Comparison of ENCODE assay signal across 21 cellular contexts in the genomic region with DNA sequence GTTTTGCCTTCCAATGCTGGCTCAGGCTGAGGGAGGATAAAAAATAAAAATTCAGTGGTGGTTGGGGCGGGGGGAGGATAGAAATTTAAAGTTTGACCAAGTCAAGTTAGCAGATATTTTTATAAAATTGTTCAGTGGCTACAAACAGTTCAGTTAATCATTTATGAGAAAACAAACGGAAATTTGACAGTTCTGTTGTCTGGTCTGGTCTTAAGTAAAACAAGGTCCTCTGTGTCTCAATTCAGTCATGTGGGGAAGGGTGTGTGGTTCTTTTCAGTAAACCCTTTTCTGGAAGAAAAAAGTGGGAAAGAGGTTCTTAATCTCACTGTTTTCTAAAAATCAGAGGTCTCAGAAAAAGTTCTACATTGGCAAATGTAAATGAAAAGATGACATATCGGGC.
A peak's percentile ranks its signal among the peaks of the same experiment; 100 is the strongest.
DNase-seq lines count a peak whose midpoint lies in the region; ATAC-seq, FAIRE-seq and TF ChIP-seq lines count a peak whose summit lies in the region.
"Had no signal": no experiment of that assay in that cellular context is flagged by ENCODE, and none has a peak within 500 bp of the region (broad histone marks: within the 10 kb centered on the region; RNA-seq: fewer than 3 reads in every experiment).

No MANE protein-coding gene starts in this region.

- DNase-seq in A549 (ENCODE audit: low read depth in 1 of 2, low spot score in 1 of 2) = no peak
- peak; percentile 17 for DNase-seq in DMS53 (lab: John Stamatoyannopoulos, UW)
- no peak for DNase-seq in left lobe of liver (ENCODE audit: low spot score)
- no peak for DNase-seq in smooth muscle cell (lab: John Stamatoyannopoulos, UW; ENCODE audit: unreplicated experiment)
- DNase-seq in NCI-H2029 (lab: John Stamatoyannopoulos, UW) = no peak
- no peak for DNase-seq in effector memory CD4-positive, alpha-beta T cell
- DNase-seq: 8988T; AML-193; Caco-2; Calu3; CD4-positive, alpha-beta T cell; CD8-positive, alpha-beta T cell; DMS79 treated with DMSO at 0.1 percent for 48 hours; GF-D8 had no signal

- WGBS in A549 (ENCODE audit: missing lambda C conversion rate) = 4% methylated on average over 3 of the region's 3 CpGs
- WGBS in smooth muscle cell (ENCODE audit: low lambda C conversion rate) = 63% methylated on average over 3 of the region's 3 CpGs

- H3K79me2 ChIP-seq in smooth muscle cell (ENCODE audit: low read depth) = no peaks in the 10 kb centered on the region

- no peak for TF ChIP-seq CTCF in A549 (IDR thresholded peaks at IDR 0.05)
- no peak for TF ChIP-seq CTCF in smooth muscle cell (IDR thresholded peaks at IDR 0.05; ENCODE audit: borderline replicate concordance, insufficient read depth, poor library complexity, severe bottlenecking)

- no peak overlapping the region for H3K4me2 ChIP-seq in A549
- no peak overlapping the region for H3K4me2 ChIP-seq in smooth muscle cell
- H3K4me2 ChIP-seq: BLaER1 treated with 17β-estradiol and CSF1 and Interleukin-3, amounts not matched to agents 10 nM and 100 nM had no signal

- no peaks in the 10 kb centered on the region for H3K4me1 ChIP-seq in A549
- no peaks in the 10 kb centered on the region for H3K4me1 ChIP-seq in smooth muscle cell (ENCODE audit: low read depth)
- H3K4me1 ChIP-seq in effector memory CD4-positive, alpha-beta T cell (ENCODE audit: control insufficient read depth, insufficient read depth, low read length, poor library complexity, severe bottlenecking) = no peaks in the 10 kb centered on the region
- H3K4me1 ChIP-seq: Caco-2 had no signal

- no peaks in the 10 kb centered on the region for H3F3A ChIP-seq in smooth muscle cell (ENCODE audit: low read depth)

- no peak overlapping the region for H3K9ac ChIP-seq in smooth muscle cell (ENCODE audit: low read depth)
- H3K9ac ChIP-seq: BLaER1 treated with 17β-estradiol and CSF1 and Interleukin-3, amounts not matched to agents 10 nM and 100 nM had no signal

- no peaks in the 10 kb centered on the region for H3K36me3 ChIP-seq in smooth muscle cell (ENCODE audit: low read depth)
- no peaks in the 10 kb centered on the region for H3K36me3 ChIP-seq in effector memory CD4-positive, alpha-beta T cell (ENCODE audit: control insufficient read depth, insufficient read depth, low read length)
- H3K36me3 ChIP-seq: BLaER1 treated with 17β-estradiol and CSF1 and Interleukin-3, amounts not matched to agents 10 nM and 100 nM had no signal

- TF ChIP-seq EP300 in A549 (IDR thresholded peaks at IDR 0.05) = no peak

- H2AFZ ChIP-seq in smooth muscle cell (ENCODE audit: low read depth) = no peak overlapping the region

- H3K9me3 ChIP-seq in A549 (no peaks in the 10 kb centered on the region), smooth muscle cell (replicated peaks; ENCODE audit: low read depth) (peaks cover 4% of the 10 kb centered on the region)
- no peaks in the 10 kb centered on the region for H3K9me3 ChIP-seq in effector memory CD4-positive, alpha-beta T cell (ENCODE audit: control insufficient read depth, low read length)
- H3K9me3 ChIP-seq: BLaER1 treated with 17β-estradiol and CSF1 and Interleukin-3, amounts not matched to agents 10 nM and 100 nM; Caco-2 had no signal

- no peaks in the 10 kb centered on the region for H3K27me3 ChIP-seq in smooth muscle cell (ENCODE audit: low read depth)
- no peaks in the 10 kb centered on the region for H3K27me3 ChIP-seq in effector memory CD4-positive, alpha-beta T cell (replicated peaks; ENCODE audit: control insufficient read depth, insufficient read depth, low read length, poor library complexity, severe bottlenecking)

- FAIRE-seq in A549 (lab: Jason Lieb, UNC) = peak; percentile 59
- FAIRE-seq: A204.1, D721Med, G401.6, GM12891 had no signal

- H3K4me3 ChIP-seq in A549 = no peak overlapping the region
- no peak overlapping the region for H3K4me3 ChIP-seq in smooth muscle cell
- no peak overlapping the region for H3K4me3 ChIP-seq in effector memory CD4-positive, alpha-beta T cell (ENCODE audit: insufficient read depth, low read depth, low read length, poor library complexity, severe bottlenecking)
- H3K4me3 ChIP-seq: BLaER1 treated with 17β-estradiol and CSF1 and Interleukin-3, amounts not matched to agents 10 nM and 100 nM had no signal

- POLR2A ChIA-PET in A549 (lab: Yijun Ruan, JAX) = no interaction called here

- no peak for TF ChIP-seq POLR2A in A549 (IDR thresholded peaks at IDR 0.05; ENCODE audit: low read length)

- CTCF ChIA-PET in A549 (lab: Yijun Ruan, JAX) = no interaction called here

- H3K27ac ChIP-seq in A549 = no peak overlapping the region
- peak overlapping the region; percentile 13 for H3K27ac ChIP-seq in smooth muscle cell (ENCODE audit: low read depth)
- no peak overlapping the region for H3K27ac ChIP-seq in effector memory CD4-positive, alpha-beta T cell (ENCODE audit: insufficient read depth, low read length, poor library complexity, severe bottlenecking)
- H3K27ac ChIP-seq: BLaER1 treated with 17β-estradiol and CSF1 and Interleukin-3, amounts not matched to agents 10 nM and 100 nM; C4-2B had no signal

- no peak for TF ChIP-seq RAD21 in A549 (conservative IDR thresholded peaks at IDR 0.05 in 1 of 2, IDR thresholded peaks at IDR 0.05 in 1 of 2)

- ATAC-seq in A549 (no peak), left lobe of liver (peak; percentile 72), GM18873 (IDR thresholded peaks at IDR 0.05; ENCODE audit: low FRiP score, unreplicated experiment) (no peak)
- ATAC-seq: CD8-positive, alpha-beta T cell had no signal

- no peaks in the 10 kb centered on the region for H4K20me1 ChIP-seq in smooth muscle cell (ENCODE audit: low read depth)
- H4K20me1 ChIP-seq: BLaER1 treated with 17β-estradiol and CSF1 and Interleukin-3, amounts not matched to agents 10 nM and 100 nM had no signal

TF ChIP-seq in A549, 52 proteins besides CTCF, POLR2A, EP300 and RAD21:
- TF ChIP-seq TFCP2L1 (CRISPR knock-in tag; IDR thresholded peaks at IDR 0.05) (no peak), CEBPB (IDR thresholded peaks at IDR 0.05) (no peak)
- TF ChIP-seq, protein P1, sequence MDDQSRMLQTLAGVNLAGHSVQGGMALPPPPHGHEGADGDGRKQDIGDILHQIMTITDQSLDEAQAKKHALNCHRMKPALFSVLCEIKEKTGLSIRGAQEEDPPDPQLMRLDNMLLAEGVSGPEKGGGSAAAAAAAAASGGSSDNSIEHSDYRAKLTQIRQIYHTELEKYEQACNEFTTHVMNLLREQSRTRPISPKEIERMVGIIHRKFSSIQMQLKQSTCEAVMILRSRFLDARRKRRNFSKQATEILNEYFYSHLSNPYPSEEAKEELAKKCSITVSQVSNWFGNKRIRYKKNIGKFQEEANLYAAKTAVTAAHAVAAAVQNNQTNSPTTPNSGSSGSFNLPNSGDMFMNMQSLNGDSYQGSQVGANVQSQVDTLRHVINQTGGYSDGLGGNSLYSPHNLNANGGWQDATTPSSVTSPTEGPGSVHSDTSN (IDR thresholded peaks at IDR 0.05) = no peak
